ENCODE assay signal across 11 cellular contexts in genomic region chr12:53453953-53454640, GRCh38. TPM values are rescaled to one million over a fixed set of nuclear protein-coding genes. Genes with fewer than 3 reads are reported as not detected.
DNase-seq lines count a peak whose midpoint lies in the region; ATAC-seq and TF ChIP-seq lines count a peak whose summit lies in the region.
"Had no signal": no experiment of that assay in that cellular context is flagged by ENCODE, and none has a peak within 500 bp of the region (broad histone marks: within the 10 kb centered on the region; RNA-seq: fewer than 3 reads in every experiment).

No MANE protein-coding gene starts in this region.

- H3K9ac ChIP-seq in mesenchymal stem cell (ENCODE audit: low read length), result peak overlapping the region; percentile 99

- H3K36me3 ChIP-seq in ascending aorta (peaks cover 49 to 52% of the 10 kb centered on the region in 2 donors), mesenchymal stem cell (ENCODE audit: control insufficient read depth in 1 of 2, insufficient read depth in 2 of 2, low read depth in 1 of 2, low read length in 2 of 2) (peaks cover 28 to 55% of the 10 kb centered on the region in 2 experiments)

- H3K4me3 ChIP-seq in AG04449 (ENCODE audit: low read depth, low read length) (peak overlapping the region; percentile 88), ascending aorta (peak overlapping the region; percentile 74 to 91), mesenchymal stem cell (ENCODE audit: insufficient read depth in 1 of 2, low read depth in 1 of 2, low read length in 2 of 2) (peak overlapping the region in 1 of 2 experiments; percentile 95)

- no peak overlapping the region for H2BK15ac ChIP-seq in mesenchymal stem cell (ENCODE audit: low read depth, poor library complexity, severe bottlenecking)

- H2BK12ac ChIP-seq in mesenchymal stem cell (ENCODE audit: low read length in 2 of 2), result no peak overlapping the region

- CTCF ChIA-PET in AG04449 (lab: Yijun Ruan, JAX), result interaction anchor here (1.1 to 8.3 kb wide), 10 partner anchors 10 to 132 kb away, joined by 3 to 81 read pairs (median 6); partner anchors contain the start of genes AAAS and NPFF

- POLR2A ChIA-PET in AG04449 (lab: Yijun Ruan, JAX), result interaction anchor here (1.3 to 1.5 kb wide), 2 partner anchors 10 to 13 kb away, joined by 4 read pairs; partner anchors contain the start of gene PRR13

- H2BK5ac ChIP-seq in mesenchymal stem cell (ENCODE audit: low read depth, low read length, poor library complexity, severe bottlenecking), result no peak overlapping the region

- no peak for ATAC-seq in GM18868 (IDR thresholded peaks at IDR 0.05; ENCODE audit: unreplicated experiment)

- H3K18ac ChIP-seq in mesenchymal stem cell (ENCODE audit: low read depth in 1 of 2, low read length in 2 of 2), result no peak overlapping the region

- H2AFZ ChIP-seq in mesenchymal stem cell (ENCODE audit: low read depth, low read length), result no peak overlapping the region

- H3K36me3 Mint-ChIP-seq in HFFc6 (ENCODE audit: low read depth), result peaks cover 44% of the 10 kb centered on the region

- no peak overlapping the region for H3K23ac ChIP-seq in mesenchymal stem cell (ENCODE audit: low read length in 2 of 2)

- H3K27me3 Mint-ChIP-seq in HFFc6 (ENCODE audit: insufficient read depth), result peaks cover 12% of the 10 kb centered on the region

- no peaks in the 10 kb centered on the region for H3K79me1 ChIP-seq in mesenchymal stem cell (replicated peaks; ENCODE audit: low read length, poor library complexity, severe bottlenecking)

- H3K27ac Mint-ChIP-seq in HFFc6, result peak overlapping the region; percentile 99

- no peaks in the 10 kb centered on the region for H3K27me3 ChIP-seq in ascending aorta
- H3K27me3 ChIP-seq in mesenchymal stem cell (ENCODE audit: control insufficient read depth in 1 of 2, insufficient read depth in 1 of 2, low read length in 2 of 2), result no peaks in the 10 kb centered on the region

- peaks cover 46% of the 10 kb centered on the region for H3K4me1 Mint-ChIP-seq in HFFc6 (ENCODE audit: low read depth)

- peak overlapping the region; percentile 93 for H3K4me3 Mint-ChIP-seq in HFFc6

- no peak for TF ChIP-seq CTCF in AG04449 (IDR thresholded peaks at IDR 0.05; ENCODE audit: insufficient read depth, low read length, missing control alignments)
- no peak for TF ChIP-seq CTCF in HFFc6 (IDR thresholded peaks at IDR 0.05)
- TF ChIP-seq CTCF in ascending aorta (IDR thresholded peaks at IDR 0.05), result no peak

- 67% methylated on average over 5 of the region's 6 CpGs for WGBS in mesenchymal stem cell

- no peaks in the 10 kb centered on the region for H3K9me3 ChIP-seq in ascending aorta
- H3K9me3 ChIP-seq in mesenchymal stem cell (ENCODE audit: control insufficient read depth, low read length), result no peaks in the 10 kb centered on the region

- no peaks in the 10 kb centered on the region for H3K9me3 Mint-ChIP-seq in HFFc6

- intact Hi-C loops in ascending aorta (cut with DNase I), result loop anchor here (2.0 kb wide), 1 partner anchor 39 kb away; no protein-coding TSS in a partner anchor

- H3K4ac ChIP-seq in mesenchymal stem cell (ENCODE audit: low read depth in 1 of 2, low read length in 2 of 2), result no peak overlapping the region

- H2AK5ac ChIP-seq in mesenchymal stem cell (ENCODE audit: low read length, severe bottlenecking), result no peak overlapping the region

- H4K8ac ChIP-seq in mesenchymal stem cell (ENCODE audit: low read length), result no peak overlapping the region

- no peak overlapping the region for H3K27ac ChIP-seq in ascending aorta
- H3K27ac ChIP-seq in mesenchymal stem cell (ENCODE audit: low read length, poor library complexity, severe bottlenecking), result no peak overlapping the region

- peak overlapping the region; percentile 81 for H3K4me2 ChIP-seq in mesenchymal stem cell (ENCODE audit: low read length, poor library complexity, severe bottlenecking)

- DNase-seq in AG04449 (ENCODE audit: low read depth, low spot score) (no peak), HFFc6 (no peak), ascending aorta (ENCODE audit: low spot score in 2 of 2) (no peak), mesenchymal stem cell (no peak), NCI-H1417 treated with DMSO at 0.1 percent for 48 hours (lab: John Stamatoyannopoulos, UW) (no peak), kidney tubule cell (ENCODE audit: low spot score) (no peak), GM19240 (ENCODE audit: insufficient read length, low spot score) (no peak)
- DNase-seq: H7; NCI-H2029 treated with DMSO at 0.1 percent for 48 hours; stimulated activated naive CD4-positive, alpha-beta T cell had no signal

- no peak overlapping the region for H3K14ac ChIP-seq in mesenchymal stem cell (ENCODE audit: low read length in 2 of 2)

- H2BK120ac ChIP-seq in mesenchymal stem cell (ENCODE audit: low read depth, low read length), result no peak overlapping the region

- peaks cover 10 to 13% of the 10 kb centered on the region in 2 donors for H3K4me1 ChIP-seq in ascending aorta
- H3K4me1 ChIP-seq in mesenchymal stem cell (ENCODE audit: control insufficient read depth, insufficient read depth, low read depth, low read length), result peaks cover 6% of the 10 kb centered on the region

- H4K91ac ChIP-seq in mesenchymal stem cell (ENCODE audit: low read length), result no peak overlapping the region

RNA-seq across cellular contexts. Expression of gene PCBP2, which starts 2.2 kb away (rescaled TPM):
- total RNA-seq in HFFc6 (2021; fragmentation: NEBNext Ultra II Directional; extraction: Animal tissue kit (Norgen Biotek cat#: 25700)), result 100 to 1,000 TPM; 763 to 969 (median 874) TPM
- total RNA-seq in ascending aorta, result 354 TPM
- 467 TPM for polyA plus RNA-seq in mesenchymal stem cell (2013, experiment 1 of 2)
- polyA plus RNA-seq in mesenchymal stem cell (2013, experiment 2 of 2), result 455 TPM

RNA-seq across cellular contexts. Expression of gene PRR13, which starts 12.6 kb away (rescaled TPM):
- total RNA-seq in HFFc6 (2021; fragmentation: NEBNext Ultra II Directional; extraction: Animal tissue kit (Norgen Biotek cat#: 25700)), result 100 to 1,000 TPM; 122 to 188 (median 165) TPM
- total RNA-seq in ascending aorta, result 20.6 TPM
- polyA plus RNA-seq in mesenchymal stem cell (2013, experiment 1 of 2), result 326 TPM
- 326 TPM for polyA plus RNA-seq in mesenchymal stem cell (2013, experiment 2 of 2)

RNA-seq across cellular contexts. Expression of gene AMHR2, which starts 30.4 kb away (rescaled TPM):
- not detected for total RNA-seq in HFFc6 (2021; fragmentation: NEBNext Ultra II Directional; extraction: Animal tissue kit (Norgen Biotek cat#: 25700))
- total RNA-seq in ascending aorta, result not detected
- 0.01 TPM for polyA plus RNA-seq in mesenchymal stem cell (2013, experiment 1 of 2)
- polyA plus RNA-seq in mesenchymal stem cell (2013, experiment 2 of 2), result not detected

RNA-seq across cellular contexts. Expression of gene MAP3K12, which starts 45.2 kb away (rescaled TPM):
- total RNA-seq in HFFc6 (2021; fragmentation: NEBNext Ultra II Directional; extraction: Animal tissue kit (Norgen Biotek cat#: 25700)), result 10 to 100 TPM; 21.2 to 26.5 (median 23.5) TPM
- 20.8 TPM for total RNA-seq in ascending aorta
- 59.4 TPM for polyA plus RNA-seq in mesenchymal stem cell (2013, experiment 1 of 2)
- polyA plus RNA-seq in mesenchymal stem cell (2013, experiment 2 of 2), result 61.3 TPM

RNA-seq across cellular contexts. Expression of gene TARBP2, which starts 47.0 kb away (rescaled TPM):
- total RNA-seq in HFFc6 (2021; fragmentation: NEBNext Ultra II Directional; extraction: Animal tissue kit (Norgen Biotek cat#: 25700)), result 10 to 100 TPM; 35.1 to 41.7 (median 37.1) TPM
- total RNA-seq in ascending aorta, result 32.9 TPM
- polyA plus RNA-seq in mesenchymal stem cell (2013, experiment 1 of 2), result 22.2 TPM
- 24.9 TPM for polyA plus RNA-seq in mesenchymal stem cell (2013, experiment 2 of 2)
